In the genomic region with DNA sequence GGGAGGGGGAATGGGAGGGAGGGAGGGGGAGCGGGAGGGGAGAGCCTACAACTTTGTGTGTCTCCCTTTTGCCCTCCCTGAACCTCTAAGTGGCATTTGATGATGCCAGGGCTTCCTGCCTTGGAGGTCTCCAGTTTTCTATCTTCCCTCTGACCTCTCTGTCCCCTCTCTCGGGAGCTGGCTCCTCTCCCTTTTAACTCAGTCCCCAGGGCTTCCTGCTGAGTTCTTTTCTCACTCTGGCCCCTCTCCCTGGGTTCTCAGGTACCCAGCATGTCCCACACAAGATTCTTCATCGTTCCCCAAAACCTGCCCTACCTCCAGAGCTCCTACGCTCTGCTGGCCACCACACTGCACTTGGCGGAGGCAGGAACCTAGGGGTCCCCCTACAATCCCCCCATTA, we compare ENCODE assay signal across 17 cellular contexts.
"Had no signal": no experiment of that assay in that cellular context is flagged by ENCODE, and none has a peak within 500 bp of the region (broad histone marks: within the 10 kb centered on the region; RNA-seq: fewer than 3 reads in every experiment).

No MANE protein-coding gene starts in this region.

- H3K36me3 ChIP-seq: colonic mucosa, thoracic aorta, vagina had no signal

- H3K9me3 Mint-ChIP-seq: activated naive CD4-positive, alpha-beta T cell treated with anti-CD3 and anti-CD28 coated beads, Interleukin-2, amount 50 U/mL, for 24 hours; activated T-cell treated with anti-CD3 and anti-CD28 coated beads, Interleukin-2, amount 50 U/mL, for 24 hours; memory B cell; natural killer cell treated with Interleukin-12 subunit alpha and Interleukin-12 subunit beta and Interleukin-15 and Interleukin-18, amount 100 ng/mL, for 72 hours had no signal

- H3K4me3 ChIP-seq: colonic mucosa, thoracic aorta, vagina had no signal

- H3K4me1 Mint-ChIP-seq: activated naive CD4-positive, alpha-beta T cell treated with anti-CD3 and anti-CD28 coated beads, Interleukin-2, amount 50 U/mL, for 24 hours; memory B cell had no signal

- H3K36me3 Mint-ChIP-seq: activated naive CD4-positive, alpha-beta T cell treated with anti-CD3 and anti-CD28 coated beads, Interleukin-2, amount 50 U/mL, for 24 hours; natural killer cell treated with Interleukin-12 subunit alpha and Interleukin-12 subunit beta and Interleukin-15 and Interleukin-18, amount 100 ng/mL, for 72 hours had no signal

- ATAC-seq: natural killer cell treated with Interleukin-12 subunit alpha and Interleukin-12 subunit beta and Interleukin-15 and Interleukin-18, amount 100 ng/mL, for 72 hours had no signal

- H3K27me3 ChIP-seq: colonic mucosa, vagina had no signal

- H3K4me3 Mint-ChIP-seq: activated naive CD4-positive, alpha-beta T cell treated with anti-CD3 and anti-CD28 coated beads, Interleukin-2, amount 50 U/mL, for 24 hours; activated T-cell treated with anti-CD3 and anti-CD28 coated beads, Interleukin-2, amount 50 U/mL, for 24 hours; memory B cell; natural killer cell treated with Interleukin-12 subunit alpha and Interleukin-12 subunit beta and Interleukin-15 and Interleukin-18, amount 100 ng/mL, for 72 hours had no signal

- H3K27ac Mint-ChIP-seq: activated naive CD4-positive, alpha-beta T cell treated with anti-CD3 and anti-CD28 coated beads, Interleukin-2, amount 50 U/mL, for 24 hours; activated T-cell treated with anti-CD3 and anti-CD28 coated beads, Interleukin-2, amount 50 U/mL, for 24 hours; memory B cell; natural killer cell treated with Interleukin-12 subunit alpha and Interleukin-12 subunit beta and Interleukin-15 and Interleukin-18, amount 100 ng/mL, for 72 hours had no signal

- DNase-seq: activated CD4-positive, alpha-beta T cell treated with anti-CD3 and anti-CD28 coated beads, Interleukin-2, amount 50 U/mL, for 48 hours; activated CD4-positive, CD25-positive, alpha-beta regulatory T cell treated with anti-CD3 and anti-CD28 coated beads, Interleukin-2, amount 50 U/mL, for 72 hours; activated effector memory CD4-positive, alpha-beta T cell treated with anti-CD3 and anti-CD28 coated beads, Interleukin-2, amount 50 U/mL, for 16 hours; activated T-cell treated with anti-CD3 and anti-CD28 coated beads, Interleukin-2, amount 50 U/mL, for 24 hours; amniotic stem cell; central memory CD4-positive, alpha-beta T cell; colonic mucosa; foreskin fibroblast; glutamatergic neuron; kidney glomerular epithelial cell; left ventricle myocardium superior; stimulated activated CD4-positive, alpha-beta T cell treated with anti-CD3 and anti-CD28 coated beads, Interleukin-2, amount 100 ng/mL, for 24 hours had no signal

- H3K9me3 ChIP-seq: colonic mucosa, thoracic aorta, vagina had no signal
